ENCODE assay signal across 11 cellular contexts in the genomic region with DNA sequence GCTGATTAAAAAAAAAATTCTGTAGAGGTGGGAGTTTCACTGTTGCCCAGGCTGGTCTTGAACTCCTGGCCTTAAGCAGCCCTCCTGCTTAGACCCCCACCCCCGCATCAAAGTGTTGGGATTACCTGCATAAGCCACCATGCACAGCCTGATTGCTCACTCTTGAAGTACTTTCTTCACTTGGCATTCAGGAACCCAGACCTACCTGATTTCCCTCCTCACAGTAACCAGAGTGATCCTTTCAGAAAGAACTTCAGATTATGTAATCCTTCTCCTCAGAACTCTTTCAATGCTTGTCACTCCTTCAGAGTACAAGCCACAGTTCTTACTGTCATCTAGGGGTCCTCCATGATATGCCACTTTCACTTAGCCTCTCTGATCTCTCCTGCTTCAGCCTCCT. TPM values are rescaled to one million over a fixed set of nuclear protein-coding genes. Genes with fewer than 3 reads are reported as not detected.
DNase-seq lines count a peak whose midpoint lies in the region; ATAC-seq and TF ChIP-seq lines count a peak whose summit lies in the region.
"Had no signal": no experiment of that assay in that cellular context is flagged by ENCODE, and none has a peak within 500 bp of the region (broad histone marks: within the 10 kb centered on the region; RNA-seq: fewer than 3 reads in every experiment).

No MANE protein-coding gene starts in this region.

- no peaks in the 10 kb centered on the region for H3K9me3 ChIP-seq in CD8-positive, alpha-beta memory T cell (ENCODE audit: low read length)
- H3K9me3 ChIP-seq in HEK293 (ENCODE audit: control insufficient read depth, insufficient read depth, low read depth, low read length), result no peaks in the 10 kb centered on the region
- H3K9me3 ChIP-seq: sigmoid colon had no signal

- H3K9me3 Mint-ChIP-seq in CD8-positive, alpha-beta memory T cell, result no peaks in the 10 kb centered on the region
- H3K9me3 Mint-ChIP-seq in activated T-helper 2 cell treated with anti-CD3 and anti-CD28 coated beads, Interferon-gamma antibody, Interleukin-2, Interleukin-4, amounts not matched to agents 10 μg/mL and 5 μg/mL and 100 μg/mL, durations not matched to agents 14 hours and 24 hours and 36 hours, result peaks cover 7% of the 10 kb centered on the region
- H3K9me3 Mint-ChIP-seq in natural killer cell, result no peaks in the 10 kb centered on the region

- H3K27ac ChIP-seq in CD8-positive, alpha-beta memory T cell (ENCODE audit: low read depth, low read length), result no peak overlapping the region
- H3K27ac ChIP-seq in HEK293 (ENCODE audit: extremely low read depth, low read depth, low read length), result no peak overlapping the region

- no peak for TF ChIP-seq CTCF in HEK293 (tag by site-specific recombination; IDR thresholded peaks at IDR 0.05)
- no peak for TF ChIP-seq CTCF in natural killer cell (IDR thresholded peaks at IDR 0.05)

- no peaks in the 10 kb centered on the region for H3K36me3 ChIP-seq in CD8-positive, alpha-beta memory T cell (ENCODE audit: insufficient read depth, low read length)
- H3K36me3 ChIP-seq in HEK293 (ENCODE audit: control insufficient read depth in 2 of 2, insufficient read depth in 1 of 2, low read length in 2 of 2), result no peaks in the 10 kb centered on the region
- H3K36me3 ChIP-seq: sigmoid colon, SJCRH30 had no signal

- peak overlapping the region; percentile 96 to 100 (median 100) for H3K4me3 Mint-ChIP-seq in CD8-positive, alpha-beta memory T cell
- H3K4me3 Mint-ChIP-seq in activated T-helper 2 cell treated with anti-CD3 and anti-CD28 coated beads, Interferon-gamma antibody, Interleukin-2, Interleukin-4, amounts not matched to agents 10 μg/mL and 5 μg/mL and 100 μg/mL, durations not matched to agents 14 hours and 24 hours and 36 hours (ENCODE audit: low read depth), result peak overlapping the region; percentile 94
- peak overlapping the region; percentile 98 for H3K4me3 Mint-ChIP-seq in natural killer cell

- H3K4me1 ChIP-seq in CD8-positive, alpha-beta memory T cell (ENCODE audit: insufficient read depth, low read length), result peaks cover 9% of the 10 kb centered on the region
- no peaks in the 10 kb centered on the region for H3K4me1 ChIP-seq in HEK293 (ENCODE audit: control insufficient read depth, insufficient read depth, low read length)
- H3K4me1 ChIP-seq: sigmoid colon, SJCRH30 had no signal

- H3K4me1 Mint-ChIP-seq in CD8-positive, alpha-beta memory T cell, result peaks cover 14 to 29% (median 19%) of the 10 kb centered on the region in 3 donors
- H3K4me1 Mint-ChIP-seq in activated T-helper 2 cell treated with anti-CD3 and anti-CD28 coated beads, Interferon-gamma antibody, Interleukin-2, Interleukin-4, amounts not matched to agents 10 μg/mL and 5 μg/mL and 100 μg/mL, durations not matched to agents 14 hours and 24 hours and 36 hours (ENCODE audit: low read depth), result peaks cover 15% of the 10 kb centered on the region
- H3K4me1 Mint-ChIP-seq in natural killer cell, result peaks cover 15 to 22% of the 10 kb centered on the region in 2 donors

- no peak overlapping the region for H3K4me3 ChIP-seq in CD8-positive, alpha-beta memory T cell (ENCODE audit: low read length)
- H3K4me3 ChIP-seq in HEK293 (ENCODE audit: low read depth, low read length), result no peak overlapping the region

- ATAC-seq in natural killer cell (no peak), GM21723 (IDR thresholded peaks at IDR 0.05; ENCODE audit: unreplicated experiment) (no peak), HG03342 (IDR thresholded peaks at IDR 0.05; ENCODE audit: unreplicated experiment) (no peak)
- ATAC-seq in activated CD4-positive, CD25-positive, alpha-beta regulatory T cell treated with anti-CD3 and anti-CD28 coated beads, Interleukin-2, amount 50 U/mL, for 24 hours, result no peak
- ATAC-seq: HCT116 had no signal

- H3K27ac Mint-ChIP-seq in CD8-positive, alpha-beta memory T cell, result peak overlapping the region in 5 of 8 donors; percentile 91 to 100 (median 95)
- H3K27ac Mint-ChIP-seq in activated T-helper 2 cell treated with anti-CD3 and anti-CD28 coated beads, Interferon-gamma antibody, Interleukin-2, Interleukin-4, amounts not matched to agents 10 μg/mL and 5 μg/mL and 100 μg/mL, durations not matched to agents 14 hours and 24 hours and 36 hours, result peak overlapping the region; percentile 17
- H3K27ac Mint-ChIP-seq in natural killer cell, result peak overlapping the region in 1 of 2 donors; percentile 87

- peaks cover 0 to 16% (median 4%) of the 10 kb centered on the region in 3 donors for H3K36me3 Mint-ChIP-seq in CD8-positive, alpha-beta memory T cell
- no peaks in the 10 kb centered on the region for H3K36me3 Mint-ChIP-seq in activated T-helper 2 cell treated with anti-CD3 and anti-CD28 coated beads, Interferon-gamma antibody, Interleukin-2, Interleukin-4, amounts not matched to agents 10 μg/mL and 5 μg/mL and 100 μg/mL, durations not matched to agents 14 hours and 24 hours and 36 hours (ENCODE audit: low read depth)
- H3K36me3 Mint-ChIP-seq in natural killer cell, result no peaks in the 10 kb centered on the region

- no peak for DNase-seq in CD8-positive, alpha-beta memory T cell
- DNase-seq in activated T-helper 2 cell treated with anti-CD3 and anti-CD28 coated beads, Interferon-gamma antibody, Interleukin-2, Interleukin-4, amounts not matched to agents 10 μg/mL and 5 μg/mL and 100 μg/mL, durations not matched to agents 14 hours and 24 hours and 36 hours (ENCODE audit: low spot score), result no peak
- no peak for DNase-seq in natural killer cell
- DNase-seq in hypothalamus (lab: John Stamatoyannopoulos, UW), result no peak
- DNase-seq: SJCRH30 had no signal

- POLR2A ChIA-PET in CD8-positive, alpha-beta memory T cell (lab: Charles Lee), result interaction anchor here (1.2 kb wide), 1 partner anchor 94 kb away, joined by 4 read pairs; no protein-coding TSS in a partner anchor
- POLR2A ChIA-PET in HEK293 (lab: Yijun Ruan, JAX), result no interaction called here

- no peaks in the 10 kb centered on the region for H3K27me3 ChIP-seq in CD8-positive, alpha-beta memory T cell (ENCODE audit: insufficient read depth, low read length, poor library complexity, severe bottlenecking)
- H3K27me3 ChIP-seq: sigmoid colon, SJCRH30 had no signal

- CTCF ChIA-PET in CD8-positive, alpha-beta memory T cell (lab: Charles Lee), result interaction anchor here (1.8 kb wide), 1 partner anchor 10 kb away, joined by 9 read pairs; no protein-coding TSS in a partner anchor
- CTCF ChIA-PET in HEK293 (lab: Yijun Ruan, JAX), result interaction anchor here (0.9 to 3.1 kb wide), 2 partner anchors 9 to 10 kb away, joined by 8 to 14 read pairs; no protein-coding TSS in a partner anchor

- H3K27me3 Mint-ChIP-seq in CD8-positive, alpha-beta memory T cell, result peaks cover 0 to 4% of the 10 kb centered on the region in 2 donors
- peaks cover 19% of the 10 kb centered on the region for H3K27me3 Mint-ChIP-seq in activated T-helper 2 cell treated with anti-CD3 and anti-CD28 coated beads, Interferon-gamma antibody, Interleukin-2, Interleukin-4, amounts not matched to agents 10 μg/mL and 5 μg/mL and 100 μg/mL, durations not matched to agents 14 hours and 24 hours and 36 hours (ENCODE audit: low read depth)
- H3K27me3 Mint-ChIP-seq in natural killer cell (ENCODE audit: low read depth in 2 of 2), result peaks cover 8 to 15% of the 10 kb centered on the region in 2 donors

- intact Hi-C loops in activated T-helper 2 cell treated with anti-CD3 and anti-CD28 coated beads, Interferon-gamma antibody, Interleukin-2, Interleukin-4, amounts not matched to agents 10 μg/mL and 5 μg/mL and 100 μg/mL, durations not matched to agents 14 hours and 24 hours and 36 hours (cut with micrococcal nuclease), result no loop called here
- intact Hi-C loops in natural killer cell (cut with micrococcal nuclease), result no loop called here

TF ChIP-seq in HEK293, 187 proteins besides CTCF, POLR2A, EP300 and RAD21:
- peak; percentile 26; the same call in 1 of the 2 replicates for TF ChIP-seq PRDM1 (tag by site-specific recombination; IDR thresholded peaks at IDR 0.05)
- TF ChIP-seq ZNF660 (tag by site-specific recombination; IDR thresholded peaks at IDR 0.05), result no peak
- TF ChIP-seq ZNF664 (tag by site-specific recombination; IDR thresholded peaks at IDR 0.05), result no peak

RNA-seq across cellular contexts. Expression of a gene that starts 1.4 kb away (rescaled TPM):
- total RNA-seq in CD8-positive, alpha-beta memory T cell, result 1 to 10 TPM; 4.0 to 4.8 TPM
- polyA plus RNA-seq in CD8-positive, alpha-beta memory T cell, result 1.4 TPM
- 1.4 and 2.7 TPM in 2 replicates for total RNA-seq in activated T-helper 2 cell treated with anti-CD3 and anti-CD28 coated beads, Interferon-gamma antibody, Interleukin-2, Interleukin-4, amounts not matched to agents 10 μg/mL and 5 μg/mL and 100 μg/mL, durations not matched to agents 14 hours and 24 hours and 36 hours
- 10 to 100 TPM in 1 of 3 donors, 1 to 10 TPM in 2; 2.4 to 11.9 (median 5.8) TPM for total RNA-seq in natural killer cell
